Comparison of ENCODE assay signal across 9 cellular contexts in the genomic region with DNA sequence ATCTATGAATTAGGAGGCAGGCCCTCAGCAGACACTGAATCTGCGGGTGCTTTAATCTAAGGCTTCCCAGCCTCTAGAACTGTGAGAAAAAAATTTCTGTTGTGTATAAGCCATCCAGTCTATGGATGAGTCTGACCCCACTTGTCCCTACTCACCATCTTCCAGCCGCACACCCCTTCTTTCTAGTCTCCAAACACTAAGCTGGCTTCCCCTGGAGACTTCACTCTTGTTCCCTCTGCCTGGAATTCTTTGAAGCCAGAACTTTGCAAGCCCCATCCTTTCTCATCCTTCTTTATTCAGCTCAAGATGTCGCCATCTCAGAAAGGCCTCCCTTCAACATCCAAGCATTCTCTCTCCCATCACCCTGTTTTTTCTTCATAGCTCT. TPM values are rescaled to one million over a fixed set of nuclear protein-coding genes. Genes with fewer than 3 reads are reported as not detected.
DNase-seq lines count a peak whose midpoint lies in the region; ATAC-seq and TF ChIP-seq lines count a peak whose summit lies in the region.
"Had no signal": no experiment of that assay in that cellular context is flagged by ENCODE, and none has a peak within 500 bp of the region (broad histone marks: within the 10 kb centered on the region; RNA-seq: fewer than 3 reads in every experiment).

No MANE protein-coding gene starts in this region.

- intact Hi-C loops in PC-3 (cut with micrococcal nuclease) = loop anchor here (2.0 kb wide), 1 partner anchor 59 kb away; no protein-coding TSS in a partner anchor

- peaks cover 13 to 37% (median 17%) of the 10 kb centered on the region in 3 donors for H3K4me1 Mint-ChIP-seq in CD8-positive, alpha-beta memory T cell

- H3K9ac ChIP-seq in PC-3 (ENCODE audit: low read length) = peak overlapping the region; percentile 93

- CTCF ChIA-PET in CD8-positive, alpha-beta memory T cell (lab: Charles Lee) = no interaction called here
- CTCF ChIA-PET in PC-3 (lab: Charles Lee) = no interaction called here

- POLR2A ChIA-PET in CD8-positive, alpha-beta memory T cell (lab: Charles Lee) = interaction anchor here (0.5 to 1.8 kb wide), 3 partner anchors 12 to 1266 kb away, joined by 3 to 5 read pairs (median 4); no protein-coding TSS in a partner anchor
- POLR2A ChIA-PET in PC-3 (lab: Charles Lee; ENCODE audit: unreplicated experiment) = no interaction called here

- H2AFZ ChIP-seq in PC-3 (ENCODE audit: low read length) = peak overlapping the region; percentile 100

- TF ChIP-seq CTCF in PC-3 (conservative IDR thresholded peaks at IDR 0.05; ENCODE audit: low read depth, low read length) = no peak
- no peak for TF ChIP-seq CTCF in epithelial cell of proximal tubule (conservative IDR thresholded peaks at IDR 0.05; ENCODE audit: low read depth, low read length)
- no peak for TF ChIP-seq CTCF in neutrophil (IDR thresholded peaks at IDR 0.05)

- H3F3A ChIP-seq in PC-3 (ENCODE audit: low read length, unreplicated experiment) = no peaks in the 10 kb centered on the region

- no peaks in the 10 kb centered on the region for H3K27me3 ChIP-seq in CD8-positive, alpha-beta memory T cell (ENCODE audit: insufficient read depth, low read length, poor library complexity, severe bottlenecking)
- no peaks in the 10 kb centered on the region for H3K27me3 ChIP-seq in PC-3 (ENCODE audit: low read length)
- no peaks in the 10 kb centered on the region for H3K27me3 ChIP-seq in neutrophil

- H3K27ac ChIP-seq in CD8-positive, alpha-beta memory T cell (ENCODE audit: low read depth, low read length) = peak overlapping the region; percentile 48
- H3K27ac ChIP-seq in PC-3 (ENCODE audit: low read length) (peak overlapping the region; percentile 32; the same call in 1 of the 2 replicates), neutrophil (peak overlapping the region; percentile 85)

- no peaks in the 10 kb centered on the region for H3K9me3 Mint-ChIP-seq in CD8-positive, alpha-beta memory T cell

- H3K4me3 ChIP-seq in CD8-positive, alpha-beta memory T cell (ENCODE audit: low read length) = peak overlapping the region; percentile 48
- H3K4me3 ChIP-seq in PC-3 (ENCODE audit: low read length) = peak overlapping the region; percentile 97
- peak overlapping the region; percentile 85 for H3K4me3 ChIP-seq in epithelial cell of proximal tubule (ENCODE audit: low read depth, low read length)
- H3K4me3 ChIP-seq in neutrophil (ENCODE audit: low read depth in 1 of 2, low read length in 1 of 2) = peak overlapping the region; percentile 92 to 96

- H4K20me1 ChIP-seq in PC-3 (ENCODE audit: low read length) = peaks cover 16% of the 10 kb centered on the region; the same call in 1 of the 2 replicates

- H3K9me3 ChIP-seq in CD8-positive, alpha-beta memory T cell (ENCODE audit: low read length) = no peaks in the 10 kb centered on the region
- H3K9me3 ChIP-seq in PC-3 (ENCODE audit: low read length) = no peaks in the 10 kb centered on the region
- H3K9me3 ChIP-seq in neutrophil = no peaks in the 10 kb centered on the region

- no peak for DNase-seq in CD8-positive, alpha-beta memory T cell
- DNase-seq in PC-3 (no peak), epithelial cell of proximal tubule (ENCODE audit: low read depth) (no peak)
- no peak for DNase-seq in stimulated activated CD4-positive, alpha-beta T cell treated with anti-CD3 and anti-CD28 coated beads, Interleukin-4, amount 100 ng/mL, for 4 hours
- no peak for DNase-seq in stimulated activated CD4-positive, alpha-beta T cell treated with anti-CD3 and anti-CD28 coated beads, Interleukin-2, amount 100 ng/mL, for 24 hours
- DNase-seq: cortex of kidney had no signal

- peaks cover 44% of the 10 kb centered on the region for H3K79me2 ChIP-seq in PC-3 (ENCODE audit: low read length)

- H3K9me2 ChIP-seq in PC-3 (replicated peaks; ENCODE audit: low read length) = no peaks in the 10 kb centered on the region

- H3K4me3 Mint-ChIP-seq in CD8-positive, alpha-beta memory T cell = peak overlapping the region in 1 of 7 donors; percentile 85

- peak overlapping the region; percentile 97 for H3K4me2 ChIP-seq in PC-3 (ENCODE audit: low read length)

- H3K27ac Mint-ChIP-seq in CD8-positive, alpha-beta memory T cell = peak overlapping the region in 7 of 8 donors; percentile 70 to 96 (median 91)

- TSS peak; percentile 93 for BruUV-seq in PC-3 (replicated peaks; lab: Mats Ljungman, UMichigan)

- H3K36me3 Mint-ChIP-seq in CD8-positive, alpha-beta memory T cell = peaks cover 3 to 7% (median 6%) of the 10 kb centered on the region in 3 donors

- H3K36me3 ChIP-seq in CD8-positive, alpha-beta memory T cell (ENCODE audit: insufficient read depth, low read length) = no peaks in the 10 kb centered on the region
- H3K36me3 ChIP-seq in PC-3 (ENCODE audit: low read depth, low read length) (no peaks in the 10 kb centered on the region), neutrophil (no peaks in the 10 kb centered on the region)

- no peaks in the 10 kb centered on the region for H3K27me3 Mint-ChIP-seq in CD8-positive, alpha-beta memory T cell

- ATAC-seq in PC-3 (no peak; the same call in 1 of the 2 replicates), HG03175 (IDR thresholded peaks at IDR 0.05; ENCODE audit: unreplicated experiment) (no peak), HG03571 (IDR thresholded peaks at IDR 0.05; ENCODE audit: unreplicated experiment) (no peak)

- H3K4me1 ChIP-seq in CD8-positive, alpha-beta memory T cell (ENCODE audit: insufficient read depth, low read length) = peaks cover 35% of the 10 kb centered on the region
- H3K4me1 ChIP-seq in PC-3 (ENCODE audit: insufficient read depth, low read length) (peaks cover 22% of the 10 kb centered on the region), neutrophil (ENCODE audit: control insufficient read depth in 1 of 2, insufficient read depth in 1 of 2, low read depth in 1 of 2, low read length in 1 of 2) (peaks cover 19 to 23% of the 10 kb centered on the region in 2 experiments)

RNA-seq across cellular contexts. Expression of a gene that starts 0.6 kb away (rescaled TPM):
- 100 to 1,000 TPM; 153 to 155 TPM for total RNA-seq in CD8-positive, alpha-beta memory T cell
- polyA plus RNA-seq in CD8-positive, alpha-beta memory T cell = 93.8 TPM
- 94.5 and 98.6 TPM in 2 replicates for total RNA-seq in PC-3 (2014; rRNA removed)
- total RNA-seq in epithelial cell of proximal tubule = 92.5 and 134 TPM in 2 replicates

RNA-seq across cellular contexts. Expression of a gene that starts 47.1 kb away (rescaled TPM):
- 10 to 100 TPM; 85.4 to 93.8 TPM for total RNA-seq in CD8-positive, alpha-beta memory T cell
- polyA plus RNA-seq in CD8-positive, alpha-beta memory T cell = 181 TPM
- total RNA-seq in PC-3 (2014; rRNA removed) (83.8 and 120 TPM in 2 replicates), epithelial cell of proximal tubule (87.8 and 132 TPM in 2 replicates)

RNA-seq across cellular contexts. Expression of a gene that starts 59.7 kb away (rescaled TPM):
- 1 to 10 TPM; 4.8 to 5.5 TPM for total RNA-seq in CD8-positive, alpha-beta memory T cell
- not detected for polyA plus RNA-seq in CD8-positive, alpha-beta memory T cell
- total RNA-seq in PC-3 (2014; rRNA removed) = not detected in 2 replicates
- 15.4 and 781 TPM in 2 replicates for total RNA-seq in epithelial cell of proximal tubule

Comparison
In these comparisons a context has a peak if more than half of its experiments do, and no peak if none do; other contexts are left out.
1. H3K27ac ChIP-seq: peak in every context shown above with its lines; median percentile 85 in neutrophil; 48 in CD8-positive, alpha-beta memory T cell; 32 in PC-3.